ENCODE assay signal across 8 cellular contexts in the genomic region with DNA sequence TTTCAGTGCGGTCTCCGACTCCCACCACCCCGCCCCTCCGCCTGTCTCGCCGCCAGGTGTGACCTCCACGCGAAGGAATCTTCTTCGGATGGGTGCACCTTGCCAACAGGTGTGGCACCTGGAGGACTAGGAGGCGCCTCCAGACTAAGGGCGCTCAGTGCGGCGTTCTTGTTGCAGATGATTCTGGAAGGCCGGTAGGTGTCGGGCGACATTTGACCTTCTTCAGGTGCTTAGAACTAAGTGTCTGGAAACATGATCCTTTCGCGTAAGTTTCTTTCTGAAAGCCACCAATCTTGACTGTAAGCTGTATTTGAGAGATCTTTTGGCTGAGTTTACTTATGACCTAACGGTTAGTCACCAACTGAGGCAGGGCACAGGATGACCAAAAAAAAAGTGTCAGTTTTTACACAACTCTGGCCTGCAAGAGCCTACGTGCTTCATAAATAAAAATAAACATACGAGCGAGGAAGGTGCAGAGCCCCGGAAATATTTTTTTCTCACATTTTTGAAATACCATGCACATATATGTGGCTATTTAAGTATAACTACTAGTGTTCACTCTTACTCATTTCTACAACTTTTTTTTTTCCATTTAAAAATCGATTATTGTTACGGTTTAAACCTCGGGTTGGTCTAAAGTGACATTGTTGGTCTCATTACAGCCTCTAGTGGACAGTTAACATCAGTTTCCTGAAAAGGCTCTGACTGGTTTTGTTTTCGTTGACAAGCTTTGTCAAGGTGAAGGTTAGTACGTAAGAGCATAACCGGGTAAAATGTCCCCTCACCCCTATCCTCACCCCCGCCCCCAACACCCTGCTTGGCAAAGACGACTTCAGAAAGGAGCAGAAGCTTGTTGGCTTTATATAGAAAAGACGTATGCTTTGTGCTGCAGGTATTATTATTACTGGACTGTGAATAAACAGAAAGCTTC. TPM values are rescaled to one million over a fixed set of nuclear protein-coding genes. Genes with fewer than 3 reads are reported as not detected.
A peak's percentile ranks its signal among the peaks of the same experiment; 100 is the strongest.
DNase-seq lines count a peak whose midpoint lies in the region; ATAC-seq and TF ChIP-seq lines count a peak whose summit lies in the region.

No MANE protein-coding gene starts in this region.

- H3K9ac ChIP-seq in SU-DHL-6 (ENCODE audit: low read length), result no peak overlapping the region

- H3K27me3 ChIP-seq in SU-DHL-6 (ENCODE audit: low read length) (no peaks in the 10 kb centered on the region), adrenal gland (no peaks in the 10 kb centered on the region), left ventricle myocardium inferior (ENCODE audit: low read depth) (no peaks in the 10 kb centered on the region), psoas muscle (ENCODE audit: insufficient read depth in 3 of 3, low read length in 2 of 3) (no peaks in the 10 kb centered on the region)

- TF ChIP-seq CTCF in SU-DHL-6 (IDR thresholded peaks at IDR 0.05; ENCODE audit: insufficient read depth, low read length, poor library complexity, severe bottlenecking), result peak; percentile 82
- peak; percentile 70 to 89 (median 80) for TF ChIP-seq CTCF in adrenal gland (IDR thresholded peaks at IDR 0.05)
- TF ChIP-seq CTCF in left ventricle myocardium inferior (IDR thresholded peaks at IDR 0.05; ENCODE audit: borderline replicate concordance), result peak; percentile 84
- TF ChIP-seq CTCF in psoas muscle (IDR thresholded peaks at IDR 0.05), result peak; percentile 83

- H3K36me3 ChIP-seq in SU-DHL-6 (ENCODE audit: low read length) (no peaks in the 10 kb centered on the region), adrenal gland (replicated peaks in 1 of 2) (no peaks in the 10 kb centered on the region), left ventricle myocardium inferior (no peaks in the 10 kb centered on the region), psoas muscle (ENCODE audit: insufficient read depth in 1 of 2, low read depth in 1 of 2) (no peaks in the 10 kb centered on the region)

- H3K4me1 ChIP-seq in adrenal gland (replicated peaks in 1 of 2), result peaks cover 12 to 26% of the 10 kb centered on the region in 2 donors
- H3K4me1 ChIP-seq in left ventricle myocardium inferior, result peaks cover 73% of the 10 kb centered on the region
- H3K4me1 ChIP-seq in psoas muscle, result peaks cover 39% of the 10 kb centered on the region

- H4K20me1 ChIP-seq in SU-DHL-6 (ENCODE audit: low read depth, low read length), result peaks cover 4% of the 10 kb centered on the region; the same call in 1 of the 2 replicates

- ATAC-seq in GM21390 (IDR thresholded peaks at IDR 0.05; ENCODE audit: unreplicated experiment) (peak; percentile 35), psoas muscle (peak in 2 of 4 donors; percentile 15 to 27)

- 1% methylated on average over 18 to 32 of the region's 32 CpGs for WGBS in adrenal gland, 4 donors
- 1 to 2% (median 2%) methylated on average over 32 of the region's 32 CpGs for WGBS in psoas muscle, 3 donors

- H3F3A ChIP-seq in SU-DHL-6 (ENCODE audit: insufficient read depth), result 0 out of 2 replicates have a peak, but pooled peaks cover 8% of the 10 kb centered on the region

- H3K4me2 ChIP-seq in SU-DHL-6 (ENCODE audit: low read depth, low read length, poor library complexity, severe bottlenecking), result peak overlapping the region; percentile 66

- intact Hi-C loops in adrenal gland (cut with DNase I) (loop anchor here (10.0 kb wide), 3 partner anchors 88 to 428 kb away; no protein-coding TSS in a partner anchor), left ventricle myocardium inferior (cut with micrococcal nuclease) (loop anchor here (2.0 to 10.0 kb wide), 4 partner anchors 202 to 431 kb away; no protein-coding TSS in a partner anchor), psoas muscle (cut with DNase I) (loop anchor here (5.0 to 10.0 kb wide), 4 partner anchors 81 to 431 kb away; no protein-coding TSS in a partner anchor)

- in situ Hi-C loops in KBM-7 (cut with MboI; ENCODE audit: low pct_unique_long_range_greater_than_20kb, low sequenced_read_pairs), result loop anchor here (25.0 kb wide), 2 partner anchors 251 to 426 kb away; no protein-coding TSS in a partner anchor

- peak in 1 of 2 donors; percentile 44 for TF ChIP-seq POLR2A in adrenal gland (IDR thresholded peaks at IDR 0.05)

- no peaks in the 10 kb centered on the region for H3K9me3 ChIP-seq in SU-DHL-6 (ENCODE audit: insufficient read depth, low read length)
- no peaks in the 10 kb centered on the region for H3K9me3 ChIP-seq in adrenal gland (replicated peaks in 1 of 3)
- no peaks in the 10 kb centered on the region for H3K9me3 ChIP-seq in left ventricle myocardium inferior (replicated peaks)
- H3K9me3 ChIP-seq in psoas muscle, result no peaks in the 10 kb centered on the region

- H2AFZ ChIP-seq in SU-DHL-6 (ENCODE audit: low read depth, low read length, severe bottlenecking), result no peak overlapping the region

- no peak overlapping the region for H3K27ac ChIP-seq in SU-DHL-6 (ENCODE audit: low read depth, low read length)
- H3K27ac ChIP-seq in adrenal gland, result peak overlapping the region; percentile 91 to 99 (median 94)
- peak overlapping the region; percentile 99 for H3K27ac ChIP-seq in left ventricle myocardium inferior (replicated peaks)
- H3K27ac ChIP-seq in psoas muscle, result peak overlapping the region; percentile 99

- peak; percentile 79 for DNase-seq in DMS53 treated with DMSO at 0.1 percent for 48 hours (lab: John Stamatoyannopoulos, UW; ENCODE audit: unreplicated experiment)
- peak; percentile 67 for DNase-seq in KBM-7
- peak; percentile 29 to 76 (median 50) for DNase-seq in adrenal gland
- no peak for DNase-seq in left ventricle myocardium inferior
- DNase-seq in psoas muscle, result peak; percentile 26 to 61
- DNase-seq in NCI-H128 (lab: John Stamatoyannopoulos, UW; ENCODE audit: unreplicated experiment), result no peak

- no peaks in the 10 kb centered on the region for H3K9me2 ChIP-seq in SU-DHL-6 (replicated peaks; ENCODE audit: insufficient read depth, low read length)

- H3K4me3 ChIP-seq in SU-DHL-6 (ENCODE audit: insufficient read depth, low read length, poor library complexity, severe bottlenecking) (no peak overlapping the region), adrenal gland (peak overlapping the region in 2 of 4 donors; percentile 78 to 97), left ventricle myocardium inferior (peak overlapping the region; percentile 97), psoas muscle (peak overlapping the region; percentile 94)

- no peaks in the 10 kb centered on the region for H3K79me2 ChIP-seq in SU-DHL-6 (ENCODE audit: insufficient read depth, low read length)

RNA-seq across cellular contexts. Expression of gene ATXN1, which starts 1.6 kb away (rescaled TPM):
- total RNA-seq in adrenal gland (10 to 100 TPM; 19.1 to 51.3 (median 34.5) TPM), left ventricle myocardium inferior (41.5 TPM), psoas muscle (10 to 100 TPM; 21.6 to 50.9 (median 38.1) TPM)
- polyA plus RNA-seq in adrenal gland (10 to 100 TPM in 1 of 3 donors, 1 to 10 TPM in 2; 3.4 to 10.7 (median 5.2) TPM), psoas muscle (1 to 10 TPM; 1.3 to 9.9 (median 5.1) TPM)

Comparison
In these comparisons a context has a peak if more than half of its experiments do, and no peak if none do; other contexts are left out.
1. DNase-seq: peak in DMS53 treated with DMSO at 0.1 percent for 48 hours (single experiment), KBM-7 (single experiment), adrenal gland (7 of 7) and psoas muscle (2 of 2); none in left ventricle myocardium inferior (single experiment) and NCI-H128 (single experiment).
2. Peak in every context shown above with its lines, with median percentiles within 50 percentile points of each other: CTCF ChIP-seq.